ENCODE assay signal across 8 cellular contexts in genomic region chr20:37526839-37527637, GRCh38. TPM values are rescaled to one million over a fixed set of nuclear protein-coding genes. Genes with fewer than 3 reads are reported as not detected.
DNase-seq lines count a peak whose midpoint lies in the region; ATAC-seq, FAIRE-seq and TF ChIP-seq lines count a peak whose summit lies in the region.

No MANE protein-coding gene starts in this region.

- no peak for ATAC-seq in foreskin keratinocyte
- peak; percentile 38 to 52 (median 48) for ATAC-seq in pancreas
- ATAC-seq in GM21381 (IDR thresholded peaks at IDR 0.05; ENCODE audit: unreplicated experiment) = no peak
- ATAC-seq in HG03039 (IDR thresholded peaks at IDR 0.05; ENCODE audit: unreplicated experiment) = no peak

- intact Hi-C loops in pancreas (cut with DNase I) = loop anchor here in 1 of 3 donors (10.0 kb wide), 1 partner anchor 132 kb away; no protein-coding TSS in a partner anchor

- DNase-seq in AG09309 (ENCODE audit: low read depth) = no peak
- peak; percentile 47 for DNase-seq in H54 (ENCODE audit: insufficient read length, low spot score)
- peak in 1 of 2 donors; percentile 30 for DNase-seq in foreskin keratinocyte
- DNase-seq in pancreas = no peak
- DNase-seq in stimulated activated CD4-positive, alpha-beta T cell treated with anti-CD3 and anti-CD28 coated beads, Interleukin-2, amount 100 ng/mL, for 48 hours = no peak

- H3K36me3 ChIP-seq in pancreas = no peaks in the 10 kb centered on the region

- 0% methylated on average over 28 of the region's 28 CpGs for WGBS in pancreas, 2 donors

- peak overlapping the region; percentile 98 for H3K4me3 ChIP-seq in AG09309 (ENCODE audit: control insufficient read depth, low read depth, low read length)
- H3K4me3 ChIP-seq in pancreas = peak overlapping the region; percentile 91 to 99 (median 96)

- H3K9me3 ChIP-seq in pancreas = no peaks in the 10 kb centered on the region

- FAIRE-seq in H54 (lab: Jason Lieb, UNC) (no peak), pancreas (lab: Jason Lieb, UNC) (no peak)

- TF ChIP-seq CTCF in AG09309 (IDR thresholded peaks at IDR 0.05; ENCODE audit: control insufficient read depth, insufficient read depth, low read depth, low read length, missing control alignments) (no peak), VCaP (conservative IDR thresholded peaks at IDR 0.05) (no peak), foreskin keratinocyte (conservative IDR thresholded peaks at IDR 0.05) (no peak), pancreas (IDR thresholded peaks at IDR 0.05) (no peak)

- H3K27ac ChIP-seq in VCaP (peak overlapping the region; percentile 98), foreskin keratinocyte (peak overlapping the region; percentile 100), pancreas (peak overlapping the region; percentile 96 to 98 (median 98))

- no peak for TF ChIP-seq POLR2A in H54 (IDR thresholded peaks at IDR 0.05; ENCODE audit: low read depth, low read length)

- H3K27me3 ChIP-seq in foreskin keratinocyte (no peaks in the 10 kb centered on the region), pancreas (no peaks in the 10 kb centered on the region)

- H3K4me1 ChIP-seq in foreskin keratinocyte (peaks cover 26% of the 10 kb centered on the region), pancreas (peaks cover 5 to 14% (median 6%) of the 10 kb centered on the region in 3 donors)

RNA-seq across cellular contexts. Expression of gene BLCAP, which starts 0.6 kb away (rescaled TPM):
- total RNA-seq in foreskin keratinocyte = 80.5 and 82.5 TPM in 2 replicates
- polyA plus RNA-seq in foreskin keratinocyte = 71.9 and 87.3 TPM in 2 replicates
- total RNA-seq in pancreas = 10 to 100 TPM; 14.6 to 27.9 (median 16.9) TPM
- 10 to 100 TPM; 21.1 to 35.3 TPM for polyA plus RNA-seq in pancreas

RNA-seq across cellular contexts. Expression of gene NNAT, which starts 6.0 kb away (rescaled TPM):
- 0.54 and 0.88 TPM in 2 replicates for total RNA-seq in foreskin keratinocyte
- 1.0 and 1.2 TPM in 2 replicates for polyA plus RNA-seq in foreskin keratinocyte
- 1 to 10 TPM in 1 of 6 donors, under 1 TPM in 1, not detected in 4; 0.31 to 1.0 TPM for total RNA-seq in pancreas
- polyA plus RNA-seq in pancreas = under 1 TPM; 0.34 to 0.92 TPM

Comparison
In these comparisons a context has a peak if more than half of its experiments do, and no peak if none do; other contexts are left out.
1. ATAC-seq: peak in pancreas (4 of 4); none in foreskin keratinocyte (single experiment), GM21381 (single experiment) and HG03039 (single experiment).
2. Peak in every context shown above with its lines, with median percentiles within 50 percentile points of each other: H3K27ac ChIP-seq.